ENCODE assay signal across 35 cellular contexts in genomic region chr3:19960670-19961069, GRCh38. TPM values are rescaled to one million over a fixed set of nuclear protein-coding genes. Genes with fewer than 3 reads are reported as not detected.
"Had no signal": no experiment of that assay in that cellular context is flagged by ENCODE, and none has a peak within 500 bp of the region (broad histone marks: within the 10 kb centered on the region; RNA-seq: fewer than 3 reads in every experiment).

No MANE protein-coding gene starts in this region.

- H3K27me3 Mint-ChIP-seq: activated CD4-positive, alpha-beta T cell treated with anti-CD3 and anti-CD28 coated beads, Interleukin-2, amount 10 ng/mL, durations not matched to agents 24 days and 14 days; activated naive CD4-positive, alpha-beta T cell treated with anti-CD3 and anti-CD28 coated beads, Interleukin-2, amount 10 ng/mL, durations not matched to agents 7 days and 5 days; activated naive CD8-positive, alpha-beta T cell treated with anti-CD3 and anti-CD28 coated beads, Interleukin-2, amount 10 ng/mL, durations not matched to agents 7 days and 5 days had no signal

- H3K27ac Mint-ChIP-seq: activated CD4-positive, alpha-beta T cell treated with anti-CD3 and anti-CD28 coated beads, Interleukin-2, amount 10 ng/mL, durations not matched to agents 24 days and 14 days; activated CD8-positive, alpha-beta T cell treated with anti-CD3 and anti-CD28 coated beads, Interleukin-2, amount 10 ng/mL, durations not matched to agents 7 days and 5 days; activated naive CD4-positive, alpha-beta T cell treated with anti-CD3 and anti-CD28 coated beads, Interleukin-2, amount 10 ng/mL, durations not matched to agents 7 days and 5 days; activated naive CD8-positive, alpha-beta T cell treated with anti-CD3 and anti-CD28 coated beads, Interleukin-2, amount 10 ng/mL, durations not matched to agents 7 days and 5 days; T-helper 1 cell treated with Interleukin-12 subunit alpha and Interleukin-12 subunit beta and Interleukin-4 antibody, amounts not matched to agents 30 μg/mL and 1 μg/mL, for 36 hours; T-helper 2 cell treated with Interferon-gamma antibody and Interleukin-4, amounts not matched to agents 5 μg/mL and 100 μg/mL, for 36 hours had no signal

- H3K27ac ChIP-seq: body of pancreas, breast epithelium, Peyer's patch, SJSA1, WERI-Rb-1 had no signal

- H3K9me3 ChIP-seq: body of pancreas, breast epithelium, Peyer's patch, SJSA1, SK-N-SH had no signal

- H3K4me1 ChIP-seq: breast epithelium, Peyer's patch, SJSA1 had no signal

- H3K4me3 Mint-ChIP-seq: activated CD4-positive, alpha-beta T cell treated with anti-CD3 and anti-CD28 coated beads, Interleukin-2, amount 10 ng/mL, durations not matched to agents 24 days and 14 days; activated CD8-positive, alpha-beta T cell treated with anti-CD3 and anti-CD28 coated beads, Interleukin-2, amount 10 ng/mL, durations not matched to agents 7 days and 5 days; activated naive CD4-positive, alpha-beta T cell treated with anti-CD3 and anti-CD28 coated beads, Interleukin-2, amount 10 ng/mL, durations not matched to agents 7 days and 5 days; activated naive CD8-positive, alpha-beta T cell treated with anti-CD3 and anti-CD28 coated beads, Interleukin-2, amount 10 ng/mL, durations not matched to agents 7 days and 5 days; T-helper 1 cell treated with Interleukin-12 subunit alpha and Interleukin-12 subunit beta and Interleukin-4 antibody, amounts not matched to agents 30 μg/mL and 1 μg/mL, for 36 hours; T-helper 2 cell treated with Interferon-gamma antibody and Interleukin-4, amounts not matched to agents 5 μg/mL and 100 μg/mL, for 36 hours had no signal

- H3K9me3 Mint-ChIP-seq: activated CD4-positive, alpha-beta T cell treated with anti-CD3 and anti-CD28 coated beads, Interleukin-2, amount 10 ng/mL, durations not matched to agents 24 days and 14 days; activated naive CD4-positive, alpha-beta T cell treated with anti-CD3 and anti-CD28 coated beads, Interleukin-2, amount 10 ng/mL, durations not matched to agents 7 days and 5 days; activated naive CD8-positive, alpha-beta T cell treated with anti-CD3 and anti-CD28 coated beads, Interleukin-2, amount 10 ng/mL, durations not matched to agents 7 days and 5 days; T-helper 1 cell treated with Interleukin-12 subunit alpha and Interleukin-12 subunit beta and Interleukin-4 antibody, amounts not matched to agents 30 μg/mL and 1 μg/mL, for 36 hours; T-helper 2 cell treated with Interferon-gamma antibody and Interleukin-4, amounts not matched to agents 5 μg/mL and 100 μg/mL, for 36 hours had no signal

- H3K4me3 ChIP-seq: body of pancreas, breast epithelium, Peyer's patch, SJSA1 had no signal

- H3K27me3 ChIP-seq: body of pancreas, breast epithelium, Peyer's patch, SJSA1 had no signal

- H3K36me3 ChIP-seq: breast epithelium, Peyer's patch had no signal

- DNase-seq: activated CD4-positive, alpha-beta T cell treated with anti-CD3 and anti-CD28 coated beads for 1 hour; activated CD4-positive, alpha-beta T cell treated with anti-CD3 and anti-CD28 coated beads, Interleukin-2, amount 50 U/mL, for 48 hours; activated CD4-positive, CD25-positive, alpha-beta regulatory T cell; activated CD8-positive, alpha-beta T cell treated with anti-CD3 and anti-CD28 coated beads, Interleukin-2, amount 10 ng/mL, durations not matched to agents 7 days and 5 days; activated effector memory CD4-positive, alpha-beta T cell treated with Interleukin-2 at 50 U/mL for 16 hours; activated naive CD4-positive, alpha-beta T cell treated with anti-CD3 and anti-CD28 coated beads, Interleukin-2, amount 10 ng/mL, durations not matched to agents 7 days and 5 days; activated naive CD8-positive, alpha-beta T cell treated with anti-CD3 and anti-CD28 coated beads, Interleukin-2, amount 10 ng/mL, durations not matched to agents 7 days and 5 days; activated T-cell treated with anti-CD3 and anti-CD28 coated beads, Interleukin-2, amount 50 U/mL, for 48 hours; body of pancreas; caudate nucleus; Karpas-422; KBM-7; NCI-H1105; NCI-H1417 treated with DMSO at 0.1 percent for 48 hours; NCI-H187 treated with DMSO at 0.1 percent for 48 hours; NCI-H2081; NCI-H2171 treated with DMSO at 0.1 percent for 48 hours; NCI-H2227 treated with DMSO at 0.1 percent for 48 hours; NCI-H446 treated with DMSO at 0.1 percent for 48 hours; NCI-H524; NCI-H69; PC-3; Peyer's patch; RPMI8226; SHP77 treated with DMSO at 0.1 percent for 48 hours; SK-N-SH; WERI-Rb-1 had no signal

- ATAC-seq: activated CD8-positive, alpha-beta T cell treated with anti-CD3 and anti-CD28 coated beads, Interleukin-2, amount 10 ng/mL, durations not matched to agents 7 days and 5 days; body of pancreas; PC-3 had no signal

RNA-seq across cellular contexts. Expression of gene EFHB, which starts 26.7 kb away (rescaled TPM):
- total RNA-seq: PC-3 had no signal

RNA-seq across cellular contexts. Expression of gene PP2D1, which starts 51.4 kb away (rescaled TPM):
- total RNA-seq: activated CD4-positive, alpha-beta T cell treated with anti-CD3 and anti-CD28 coated beads, Interleukin-2, amount 10 ng/mL, durations not matched to agents 24 days and 14 days; activated CD8-positive, alpha-beta T cell treated with anti-CD3 and anti-CD28 coated beads, Interleukin-2, amount 10 ng/mL, durations not matched to agents 7 days and 5 days; activated naive CD8-positive, alpha-beta T cell treated with anti-CD3 and anti-CD28 coated beads, Interleukin-2, amount 10 ng/mL, durations not matched to agents 7 days and 5 days; astrocyte; body of pancreas; breast epithelium; cerebellum; MCF 10A; PC-3; Peyer's patch; SJSA1 had no signal
